8 cellular contexts compared by ENCODE assay signal in genomic region chr1:10793129-10793651, GRCh38. TPM values are rescaled to one million over a fixed set of nuclear protein-coding genes. Genes with fewer than 3 reads are reported as not detected.
DNase-seq lines count a peak whose midpoint lies in the region; ATAC-seq and TF ChIP-seq lines count a peak whose summit lies in the region.

No MANE protein-coding gene starts in this region.

- no peak for TF ChIP-seq CTCF in mesothelial cell of epicardium (IDR thresholded peaks at IDR 0.05; ENCODE audit: unreplicated experiment)

- POLR2A ChIA-PET in activated naive CD8-positive, alpha-beta T cell treated with anti-CD3 and anti-CD28 coated beads, Interleukin-2, amount 10 ng/mL, durations not matched to agents 7 days and 5 days (lab: Charles Lee): interaction anchor here (0.5 kb wide), 1 partner anchor 100 kb away, joined by 5 read pairs; no protein-coding TSS in a partner anchor

- H3K27me3 Mint-ChIP-seq in activated naive CD8-positive, alpha-beta T cell treated with anti-CD3 and anti-CD28 coated beads, Interleukin-2, amount 10 ng/mL, durations not matched to agents 7 days and 5 days: peaks cover 54% of the 10 kb centered on the region
- peaks cover 48% of the 10 kb centered on the region for H3K27me3 Mint-ChIP-seq in mesothelial cell of epicardium (ENCODE audit: low read depth)

- H3K4me3 ChIP-seq in H7 (ENCODE audit: insufficient read depth, low read depth, low read length): peak overlapping the region; percentile 49

- H3K9me3 Mint-ChIP-seq in activated naive CD8-positive, alpha-beta T cell treated with anti-CD3 and anti-CD28 coated beads, Interleukin-2, amount 10 ng/mL, durations not matched to agents 7 days and 5 days: no peaks in the 10 kb centered on the region
- H3K9me3 Mint-ChIP-seq in mesothelial cell of epicardium: no peaks in the 10 kb centered on the region

- H3K36me3 Mint-ChIP-seq in activated naive CD8-positive, alpha-beta T cell treated with anti-CD3 and anti-CD28 coated beads, Interleukin-2, amount 10 ng/mL, durations not matched to agents 7 days and 5 days: no peaks in the 10 kb centered on the region
- no peaks in the 10 kb centered on the region for H3K36me3 Mint-ChIP-seq in mesothelial cell of epicardium

- H3K4me3 Mint-ChIP-seq in activated naive CD8-positive, alpha-beta T cell treated with anti-CD3 and anti-CD28 coated beads, Interleukin-2, amount 10 ng/mL, durations not matched to agents 7 days and 5 days: peak overlapping the region; percentile 51
- peak overlapping the region; percentile 78 for H3K4me3 Mint-ChIP-seq in mesothelial cell of epicardium

- peaks cover 39% of the 10 kb centered on the region for H3K27me3 ChIP-seq in H7 (ENCODE audit: control insufficient read depth, insufficient read depth, low read length)

- H3K36me3 ChIP-seq in H7 (replicated peaks; ENCODE audit: control insufficient read depth, insufficient read depth, low read length): no peaks in the 10 kb centered on the region

- peak; percentile 32 for DNase-seq in ACHN
- DNase-seq in H7: no peak
- DNase-seq in activated naive CD8-positive, alpha-beta T cell treated with anti-CD3 and anti-CD28 coated beads, Interleukin-2, amount 10 ng/mL, durations not matched to agents 7 days and 5 days: no peak
- no peak for DNase-seq in mesothelial cell of epicardium (ENCODE audit: low spot score in 2 of 2, unreplicated experiment in 2 of 2)
- DNase-seq in UCSD-AML1 (lab: John Stamatoyannopoulos, UW; ENCODE audit: unreplicated experiment): no peak
- no peak for DNase-seq in OCI-M2 (lab: John Stamatoyannopoulos, UW; ENCODE audit: unreplicated experiment)

- in situ Hi-C loops in ACHN (cut with HindIII; ENCODE audit: low pct_ligation_motif_present, low pct_unique_long_range_greater_than_20kb, low sequenced_read_pairs): no loop called here

- no peak for ATAC-seq in activated naive CD8-positive, alpha-beta T cell treated with anti-CD3 and anti-CD28 coated beads, Interleukin-2, amount 10 ng/mL, durations not matched to agents 7 days and 5 days (ENCODE audit: low read depth)
- ATAC-seq in HG03175 (IDR thresholded peaks at IDR 0.05; ENCODE audit: unreplicated experiment) (no peak), HG03520 (IDR thresholded peaks at IDR 0.05; ENCODE audit: unreplicated experiment) (no peak)

- H3K4me1 Mint-ChIP-seq in activated naive CD8-positive, alpha-beta T cell treated with anti-CD3 and anti-CD28 coated beads, Interleukin-2, amount 10 ng/mL, durations not matched to agents 7 days and 5 days: peaks cover 10% of the 10 kb centered on the region
- H3K4me1 Mint-ChIP-seq in mesothelial cell of epicardium: peaks cover 20% of the 10 kb centered on the region

- no peak overlapping the region for H3K27ac Mint-ChIP-seq in activated naive CD8-positive, alpha-beta T cell treated with anti-CD3 and anti-CD28 coated beads, Interleukin-2, amount 10 ng/mL, durations not matched to agents 7 days and 5 days
- H3K27ac Mint-ChIP-seq in mesothelial cell of epicardium: peak overlapping the region; percentile 16

RNA-seq across cellular contexts. Expression of gene CASZ1, which starts 3.3 kb away (rescaled TPM):
- total RNA-seq in H7 (2014; rRNA removed; shearing (Covaris generic)): 4.8 and 5.0 TPM in 2 replicates
- 10 to 100 TPM; 11.0 to 11.5 TPM for total RNA-seq in activated naive CD8-positive, alpha-beta T cell treated with anti-CD3 and anti-CD28 coated beads, Interleukin-2, amount 10 ng/mL, durations not matched to agents 7 days and 5 days
- total RNA-seq in mesothelial cell of epicardium: 8.9 to 11.2 TPM (median 10.1 TPM) in 3 replicates
